ENCODE assay signal across 26 cellular contexts in the genomic region with DNA sequence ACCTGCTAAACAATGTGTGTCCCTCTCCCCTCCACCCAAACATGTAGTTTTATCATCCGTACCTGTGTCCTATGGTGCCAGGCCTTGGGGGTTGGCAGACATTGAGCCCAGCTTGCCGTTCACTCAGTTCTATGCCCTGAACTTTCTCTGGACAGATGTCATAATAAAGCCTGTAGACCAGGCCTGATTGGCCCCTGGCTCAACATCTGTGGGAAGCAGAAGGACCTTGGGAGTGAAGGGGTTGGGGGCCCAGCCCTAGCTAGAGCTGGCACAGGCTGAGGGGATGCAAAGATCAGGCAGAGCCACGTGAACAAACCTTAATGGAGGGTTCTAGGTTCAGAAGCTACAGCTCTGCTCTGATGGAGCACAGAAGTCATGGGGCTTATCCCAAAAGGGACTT.
"Had no signal": no experiment of that assay in that cellular context is flagged by ENCODE, and none has a peak within 500 bp of the region (broad histone marks: within the 10 kb centered on the region; RNA-seq: fewer than 3 reads in every experiment).

No MANE protein-coding gene starts in this region.

- H3K9me3 ChIP-seq: ascending aorta, body of pancreas had no signal

- H3K27me3 Mint-ChIP-seq: activated CD4-positive, alpha-beta T cell treated with anti-CD3 and anti-CD28 coated beads, Interleukin-2, amount 10 ng/mL, durations not matched to agents 24 days and 14 days; activated CD8-positive, alpha-beta memory T cell treated with anti-CD3 and anti-CD28 coated beads, Interleukin-2, amount 10 ng/mL, durations not matched to agents 7 days and 5 days; activated naive CD8-positive, alpha-beta T cell treated with anti-CD3 and anti-CD28 coated beads, Interleukin-2, amount 50 U/mL, for 24 hours had no signal

- H3K9me3 Mint-ChIP-seq: activated B cell treated with CpG ODN at 0.5 μM for 24 hours; activated CD4-positive, alpha-beta T cell treated with anti-CD3 and anti-CD28 coated beads, Interleukin-2, amount 10 ng/mL, durations not matched to agents 24 days and 14 days; activated naive CD8-positive, alpha-beta T cell treated with anti-CD3 and anti-CD28 coated beads, Interleukin-2, amount 50 U/mL, for 24 hours; activated T-cell treated with anti-CD3 and anti-CD28 coated beads, Interleukin-2, amount 50 U/mL, for 4 hours; T-cell had no signal

- H3K4me3 Mint-ChIP-seq: activated B cell treated with CpG ODN at 0.5 μM for 24 hours; activated CD4-positive, alpha-beta T cell treated with anti-CD3 and anti-CD28 coated beads, Interleukin-2, amount 10 ng/mL, durations not matched to agents 24 days and 14 days; activated CD8-positive, alpha-beta memory T cell treated with anti-CD3 and anti-CD28 coated beads, Interleukin-2, amount 10 ng/mL, durations not matched to agents 7 days and 5 days; activated naive CD8-positive, alpha-beta T cell treated with anti-CD3 and anti-CD28 coated beads, Interleukin-2, amount 50 U/mL, for 24 hours; activated T-cell treated with anti-CD3 and anti-CD28 coated beads, Interleukin-2, amount 50 U/mL, for 4 hours; T-cell had no signal

- H3K4me3 ChIP-seq: ascending aorta, body of pancreas, K562, SK-N-MC had no signal

- H3K27ac Mint-ChIP-seq: activated B cell treated with CpG ODN at 0.5 μM for 24 hours; activated CD4-positive, alpha-beta T cell treated with anti-CD3 and anti-CD28 coated beads, Interleukin-2, amount 10 ng/mL, durations not matched to agents 24 days and 14 days; activated CD8-positive, alpha-beta memory T cell treated with anti-CD3 and anti-CD28 coated beads, Interleukin-2, amount 10 ng/mL, durations not matched to agents 7 days and 5 days; activated naive CD4-positive, alpha-beta T cell treated with anti-CD3 and anti-CD28 coated beads, Interleukin-2, amount 50 U/mL, for 72 hours; activated naive CD8-positive, alpha-beta T cell treated with anti-CD3 and anti-CD28 coated beads, Interleukin-2, amount 50 U/mL, for 24 hours; T-cell had no signal

- H3K36me3 ChIP-seq: ascending aorta had no signal

- FAIRE-seq: bronchial epithelial cell, K562, TTC549 had no signal

- DNase-seq: activated B cell treated with CpG ODN at 0.5 μM for 24 hours; activated CD4-positive, alpha-beta T cell treated with anti-CD3 and anti-CD28 coated beads for 1 hour; activated CD4-positive, alpha-beta T cell treated with anti-CD3 and anti-CD28 coated beads, Interleukin-2, amount 10 ng/mL, durations not matched to agents 24 days and 14 days; activated CD4-positive, alpha-beta T cell treated with anti-CD3 and anti-CD28 coated beads, Interleukin-2, amount 50 U/mL, for 48 hours; activated CD8-positive, alpha-beta memory T cell treated with anti-CD3 and anti-CD28 coated beads, Interleukin-2, amount 10 ng/mL, durations not matched to agents 7 days and 5 days; activated effector memory CD4-positive, alpha-beta T cell treated with anti-CD3 and anti-CD28 coated beads, Interleukin-2, amount 50 U/mL, for 16 hours; activated naive CD4-positive, alpha-beta T cell treated with Interleukin-2 at 50 U/mL for 16 hours; activated naive CD8-positive, alpha-beta T cell treated with anti-CD3 and anti-CD28 coated beads, Interleukin-2, amount 50 U/mL, for 24 hours; activated T-cell treated with anti-CD3 and anti-CD28 coated beads, Interleukin-2, amount 50 U/mL, for 4 hours; amniotic stem cell; Karpas-422; MM.1S; NCI-H1105; NCI-H1694 treated with DMSO at 0.1 percent for 48 hours; NCI-H2029 treated with DMSO at 0.1 percent for 48 hours; NCI-H524; T-helper 2 cell; T1000 had no signal

- H3K4me1 ChIP-seq: ascending aorta, body of pancreas had no signal

- H3K36me3 Mint-ChIP-seq: activated CD8-positive, alpha-beta memory T cell treated with anti-CD3 and anti-CD28 coated beads, Interleukin-2, amount 10 ng/mL, durations not matched to agents 7 days and 5 days; activated naive CD4-positive, alpha-beta T cell treated with anti-CD3 and anti-CD28 coated beads, Interleukin-2, amount 50 U/mL, for 72 hours; T-cell had no signal

- H3K27me3 ChIP-seq: ascending aorta, body of pancreas had no signal

- H3K4me1 Mint-ChIP-seq: activated B cell treated with CpG ODN at 0.5 μM for 24 hours; activated CD4-positive, alpha-beta T cell treated with anti-CD3 and anti-CD28 coated beads, Interleukin-2, amount 10 ng/mL, durations not matched to agents 24 days and 14 days; activated CD8-positive, alpha-beta memory T cell treated with anti-CD3 and anti-CD28 coated beads, Interleukin-2, amount 10 ng/mL, durations not matched to agents 7 days and 5 days; activated naive CD8-positive, alpha-beta T cell treated with anti-CD3 and anti-CD28 coated beads, Interleukin-2, amount 50 U/mL, for 24 hours; T-cell had no signal

- H3K27ac ChIP-seq: ascending aorta, body of pancreas, SK-N-MC had no signal
